ENCODE assay signal across 28 cellular contexts in genomic region chr9:135091545-135091944, GRCh38. TPM values are rescaled to one million over a fixed set of nuclear protein-coding genes. Genes with fewer than 3 reads are reported as not detected.
"Had no signal": no experiment of that assay in that cellular context is flagged by ENCODE, and none has a peak within 500 bp of the region (broad histone marks: within the 10 kb centered on the region; RNA-seq: fewer than 3 reads in every experiment).

No MANE protein-coding gene starts in this region.

- H3K4me3 Mint-ChIP-seq: memory B cell; mesothelial cell of epicardium; natural killer cell; neural progenitor cell; stimulated activated effector memory CD8-positive, alpha-beta T cell treated with anti-CD3 and anti-CD28 coated beads, Interleukin-12 subunit alpha, Interleukin-12 subunit beta, amount 100 ng/mL, for 72 hours had no signal

- H3K4me3 ChIP-seq: colonic mucosa, esophagus squamous epithelium, hepatocyte, left ventricle myocardium inferior, lower lobe of right lung, neural progenitor cell, pancreas, smooth muscle cell, testis, tibial nerve, upper lobe of right lung had no signal

- H3K36me3 Mint-ChIP-seq: memory B cell; mesothelial cell of epicardium; natural killer cell; stimulated activated effector memory CD8-positive, alpha-beta T cell treated with anti-CD3 and anti-CD28 coated beads, Interleukin-12 subunit alpha, Interleukin-12 subunit beta, amount 100 ng/mL, for 72 hours had no signal

- H3K27me3 ChIP-seq: pancreas, testis had no signal

- H3K9me3 ChIP-seq: colonic mucosa, esophagus squamous epithelium, left ventricle myocardium inferior, lower lobe of right lung, pancreas, testis, tibial nerve, upper lobe of right lung had no signal

- H3K36me3 ChIP-seq: colonic mucosa, left ventricle myocardium inferior, lower lobe of right lung, neural progenitor cell, pancreas, upper lobe of right lung had no signal

- DNase-seq: colonic mucosa; dermis blood vessel endothelial cell; esophagus squamous epithelium; foreskin fibroblast; head of caudate nucleus; kidney; left cardiac atrium; left ventricle myocardium inferior; lower lobe of right lung; natural killer cell; occipital lobe; right cardiac atrium; stimulated activated CD4-positive, alpha-beta T cell treated with anti-CD3 and anti-CD28 coated beads, Interleukin-4, amount 100 ng/mL, for 1 hour; stimulated activated CD8-positive, alpha-beta memory T cell treated with anti-CD3 and anti-CD28 coated beads, Interleukin-4, amount 100 ng/mL, for 48 hours; stimulated activated naive CD8-positive, alpha-beta T cell treated with anti-CD3 and anti-CD28 coated beads, Interleukin-15, Interleukin-2, amounts not matched to agents 100 U/mL and 50 U/mL, for 24 hours; testis; upper lobe of right lung had no signal

- H2AFZ ChIP-seq: hepatocyte, neural progenitor cell had no signal

- FAIRE-seq: kidney, pancreas had no signal

- H3K4me2 ChIP-seq: hepatocyte, neural progenitor cell, smooth muscle cell had no signal

- H3K27ac ChIP-seq: colonic mucosa, esophagus squamous epithelium, hepatocyte, left ventricle myocardium inferior, lower lobe of right lung, neural progenitor cell, pancreas, testis, tibial nerve, upper lobe of right lung had no signal

- H3K4me1 Mint-ChIP-seq: mesothelial cell of epicardium; natural killer cell; stimulated activated effector memory CD8-positive, alpha-beta T cell treated with anti-CD3 and anti-CD28 coated beads, Interleukin-12 subunit alpha, Interleukin-12 subunit beta, amount 100 ng/mL, for 72 hours had no signal

- H3K27ac Mint-ChIP-seq: memory B cell; mesothelial cell of epicardium; natural killer cell; neural progenitor cell; progenitor cell of endocrine pancreas; stimulated activated effector memory CD8-positive, alpha-beta T cell treated with anti-CD3 and anti-CD28 coated beads, Interleukin-12 subunit alpha, Interleukin-12 subunit beta, amount 100 ng/mL, for 72 hours had no signal

- H3K9ac ChIP-seq: neural progenitor cell had no signal

- H3K9me3 Mint-ChIP-seq: mesothelial cell of epicardium; neural progenitor cell; stimulated activated effector memory CD8-positive, alpha-beta T cell treated with anti-CD3 and anti-CD28 coated beads, Interleukin-12 subunit alpha, Interleukin-12 subunit beta, amount 100 ng/mL, for 72 hours had no signal

RNA-seq across cellular contexts. Expression of gene OLFM1, which starts 4.1 kb away (rescaled TPM):
- total RNA-seq: epithelial cell of proximal tubule, myocyte had no signal
